In genomic region chr17:76547642-76548202, GRCh38 we compare ENCODE assay signal across 12 cellular contexts. TPM values are rescaled to one million over a fixed set of nuclear protein-coding genes. Genes with fewer than 3 reads are reported as not detected.
DNase-seq lines count a peak whose midpoint lies in the region; ATAC-seq, FAIRE-seq and TF ChIP-seq lines count a peak whose summit lies in the region.
"Had no signal": no experiment of that assay in that cellular context is flagged by ENCODE, and none has a peak within 500 bp of the region (broad histone marks: within the 10 kb centered on the region; RNA-seq: fewer than 3 reads in every experiment).

No MANE protein-coding gene starts in this region.

- intact Hi-C loops in gastrocnemius medialis (cut with DNase I; ENCODE audit: low total_unique reads), result loop anchor here (1.0 kb wide), 1 partner anchor 24 kb away; no protein-coding TSS in a partner anchor

- TF ChIP-seq POLR2A in gastrocnemius medialis (IDR thresholded peaks at IDR 0.05), result no peak

- peak; percentile 58 for FAIRE-seq in D721Med (lab: Jason Lieb, UNC)
- no peak for FAIRE-seq in bronchial epithelial cell (lab: Jason Lieb, UNC)
- FAIRE-seq: colon had no signal

- DNase-seq in D721Med (ENCODE audit: insufficient read length, low spot score) (no peak), bronchial epithelial cell (ENCODE audit: low read depth) (no peak), gastrocnemius medialis (no peak), NCI-H82 treated with DMSO at 0.1 percent for 48 hours (lab: John Stamatoyannopoulos, UW; ENCODE audit: unreplicated experiment) (no peak), NCI-H2081 (lab: John Stamatoyannopoulos, UW) (no peak)
- DNase-seq: NCI-H446 treated with DMSO at 0.1 percent for 48 hours had no signal

- H3K4me1 ChIP-seq in gastrocnemius medialis, result peaks cover 61 to 70% of the 10 kb centered on the region in 2 donors
- H3K4me1 ChIP-seq: Caco-2 had no signal

- no peaks in the 10 kb centered on the region for H3K36me3 ChIP-seq in KOPT-K1 (ENCODE audit: insufficient read depth, low read length)
- peaks cover 1% of the 10 kb centered on the region for H3K36me3 ChIP-seq in bronchial epithelial cell (ENCODE audit: control insufficient read depth, insufficient read depth, low read length)
- H3K36me3 ChIP-seq in gastrocnemius medialis, result no peaks in the 10 kb centered on the region

- H3K4me3 ChIP-seq in bronchial epithelial cell (ENCODE audit: low read depth, low read length) (peak overlapping the region; percentile 28), gastrocnemius medialis (no peak overlapping the region)

- ATAC-seq in gastrocnemius medialis, result no peak
- ATAC-seq in GM19455 (IDR thresholded peaks at IDR 0.05; ENCODE audit: unreplicated experiment), result no peak

- H3K9me3 ChIP-seq in KOPT-K1 (ENCODE audit: insufficient read depth, low read length, poor library complexity, severe bottlenecking), result no peaks in the 10 kb centered on the region
- no peaks in the 10 kb centered on the region for H3K9me3 ChIP-seq in gastrocnemius medialis
- H3K9me3 ChIP-seq: Caco-2 had no signal

- in situ Hi-C loops in gastrocnemius medialis (cut with MboI; ENCODE audit: low sequenced_read_pairs in 4 of 4), result no loop called here

- TF ChIP-seq CTCF in D721Med (IDR thresholded peaks at IDR 0.05; ENCODE audit: insufficient read depth, missing control alignments) (no peak), bronchial epithelial cell (IDR thresholded peaks at IDR 0.05; ENCODE audit: insufficient read depth, low read length, severe bottlenecking) (no peak), gastrocnemius medialis (IDR thresholded peaks at IDR 0.05 in 4 of 5, conservative IDR thresholded peaks at IDR 0.05 in 1 of 5) (peak in 1 of 5 experiments; percentile 19)

- no peaks in the 10 kb centered on the region for H3K27me3 ChIP-seq in bronchial epithelial cell (ENCODE audit: control insufficient read depth, insufficient read depth, low read length)
- H3K27me3 ChIP-seq in gastrocnemius medialis, result no peaks in the 10 kb centered on the region

- H3K27ac ChIP-seq in KOPT-K1 (ENCODE audit: low read depth, low read length, poor library complexity, severe bottlenecking), result peak overlapping the region; percentile 26
- peak overlapping the region; percentile 58 to 73 (median 64) for H3K27ac ChIP-seq in gastrocnemius medialis

RNA-seq across cellular contexts. Expression of gene PRCD, which starts 7.9 kb away (rescaled TPM):
- total RNA-seq in bronchial epithelial cell, result 0.13 TPM in 1 of 2 replicates, not detected in the other
- 1 to 10 TPM in 2 of 4 donors, under 1 TPM in 1, not detected in 1; 0.33 to 3.7 (median 1.1) TPM for total RNA-seq in gastrocnemius medialis
- total RNA-seq: Caco-2, HT-29 had no signal

RNA-seq across cellular contexts. Expression of gene CYGB, which starts 10.2 kb away (rescaled TPM):
- total RNA-seq in bronchial epithelial cell, result 2.1 and 2.3 TPM in 2 replicates
- total RNA-seq in gastrocnemius medialis, result 10 to 100 TPM in 2 of 4 donors, 1 to 10 TPM in 2; 8.1 to 19.7 (median 10.6) TPM
- total RNA-seq: HT-29 had no signal

RNA-seq across cellular contexts. Expression of gene ST6GALNAC2, which starts 37.9 kb away (rescaled TPM):
- total RNA-seq in bronchial epithelial cell, result 38.4 and 64.4 TPM in 2 replicates
- total RNA-seq in gastrocnemius medialis, result 10 to 100 TPM; 13.6 to 31.1 (median 27.4) TPM
- total RNA-seq: temporal lobe had no signal

RNA-seq across cellular contexts. Expression of gene RHBDF2, which starts 46.5 kb away (rescaled TPM):
- total RNA-seq in bronchial epithelial cell (9.9 and 10.8 TPM in 2 replicates), gastrocnemius medialis (10 to 100 TPM; 11.4 to 29.8 (median 23.3) TPM)
